In the genomic region with DNA sequence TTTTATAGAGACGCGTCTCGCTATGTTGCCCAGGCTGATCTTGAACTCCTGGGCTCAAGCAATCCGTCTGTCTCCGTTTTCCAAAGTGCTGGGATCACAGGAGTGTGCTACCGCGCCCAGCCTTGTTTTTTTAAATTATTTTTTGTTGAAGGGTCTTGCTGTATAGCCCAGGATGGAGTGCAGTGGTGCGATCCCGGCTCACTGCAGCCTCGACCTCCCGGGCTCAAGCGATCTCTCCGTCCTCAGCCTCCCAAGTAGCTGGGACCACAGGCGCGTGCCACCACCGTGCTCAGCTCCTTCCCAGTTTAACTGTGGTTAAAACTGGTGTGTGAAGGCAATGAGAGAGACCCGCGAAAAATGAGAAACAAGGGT, we compare ENCODE assay signal across 8 cellular contexts. TPM values are rescaled to one million over a fixed set of nuclear protein-coding genes. Genes with fewer than 3 reads are reported as not detected.
DNase-seq lines count a peak whose midpoint lies in the region; ATAC-seq and TF ChIP-seq lines count a peak whose summit lies in the region.

No MANE protein-coding gene starts in this region.

- POLR2A ChIA-PET in activated CD8-positive, alpha-beta T cell treated with anti-CD3 and anti-CD28 coated beads, Interleukin-2, amount 10 ng/mL, durations not matched to agents 7 days and 5 days (lab: Charles Lee): interaction anchor here (0.8 to 3.0 kb wide), 9 partner anchors 10 to 58 kb away, joined by 3 to 32 read pairs (median 5); a partner anchor contains a TSS

- H3K27ac Mint-ChIP-seq in activated CD8-positive, alpha-beta T cell treated with anti-CD3 and anti-CD28 coated beads, Interleukin-2, amount 10 ng/mL, durations not matched to agents 7 days and 5 days: peak overlapping the region; percentile 97
- peak overlapping the region; percentile 100 for H3K27ac Mint-ChIP-seq in stimulated activated memory B cell treated with anti-CD40 and anti-IgM and Interleukin-4, amounts not matched to agents 10 μg/mL and 1 μg/mL and 100 μg/mL, for 72 hours

- peaks cover 39% of the 10 kb centered on the region for H3K4me1 Mint-ChIP-seq in activated CD8-positive, alpha-beta T cell treated with anti-CD3 and anti-CD28 coated beads, Interleukin-2, amount 10 ng/mL, durations not matched to agents 7 days and 5 days (ENCODE audit: low read depth)
- peaks cover 40% of the 10 kb centered on the region for H3K4me1 Mint-ChIP-seq in stimulated activated memory B cell treated with anti-CD40 and anti-IgM and Interleukin-4, amounts not matched to agents 10 μg/mL and 1 μg/mL and 100 μg/mL, for 72 hours

- CTCF ChIA-PET in activated CD8-positive, alpha-beta T cell treated with anti-CD3 and anti-CD28 coated beads, Interleukin-2, amount 10 ng/mL, durations not matched to agents 7 days and 5 days (lab: Charles Lee): interaction anchor here (0.7 to 1.5 kb wide), 5 partner anchors 10 to 68 kb away, joined by 3 to 7 read pairs (median 4); a partner anchor contains a TSS

- DNase-seq in HFF-Myc (ENCODE audit: extremely low read depth, low read depth) (no peak), left ventricle myocardium superior (no peak), NCI-H2227 treated with DMSO at 0.1 percent for 48 hours (lab: John Stamatoyannopoulos, UW) (no peak), NCI-H345 (lab: John Stamatoyannopoulos, UW) (no peak)
- DNase-seq in activated CD8-positive, alpha-beta T cell treated with anti-CD3 and anti-CD28 coated beads, Interleukin-2, amount 10 ng/mL, durations not matched to agents 7 days and 5 days: no peak

- no peaks in the 10 kb centered on the region for H3K27me3 Mint-ChIP-seq in activated CD8-positive, alpha-beta T cell treated with anti-CD3 and anti-CD28 coated beads, Interleukin-2, amount 10 ng/mL, durations not matched to agents 7 days and 5 days (ENCODE audit: low read depth)
- H3K27me3 Mint-ChIP-seq in stimulated activated memory B cell treated with anti-CD40 and anti-IgM and Interleukin-4, amounts not matched to agents 10 μg/mL and 1 μg/mL and 100 μg/mL, for 72 hours: no peaks in the 10 kb centered on the region

- no peaks in the 10 kb centered on the region for H3K36me3 Mint-ChIP-seq in activated CD8-positive, alpha-beta T cell treated with anti-CD3 and anti-CD28 coated beads, Interleukin-2, amount 10 ng/mL, durations not matched to agents 7 days and 5 days (ENCODE audit: low read depth)
- H3K36me3 Mint-ChIP-seq in stimulated activated memory B cell treated with anti-CD40 and anti-IgM and Interleukin-4, amounts not matched to agents 10 μg/mL and 1 μg/mL and 100 μg/mL, for 72 hours: no peaks in the 10 kb centered on the region

- intact Hi-C loops in left ventricle myocardium superior (cut with micrococcal nuclease): no loop called here

- TF ChIP-seq CTCF in HFF-Myc (IDR thresholded peaks at IDR 0.05; ENCODE audit: low read depth, low read length, missing control alignments): no peak

- H3K9me3 Mint-ChIP-seq in activated CD8-positive, alpha-beta T cell treated with anti-CD3 and anti-CD28 coated beads, Interleukin-2, amount 10 ng/mL, durations not matched to agents 7 days and 5 days (ENCODE audit: insufficient read depth): peaks cover 5% of the 10 kb centered on the region
- no peaks in the 10 kb centered on the region for H3K9me3 Mint-ChIP-seq in stimulated activated memory B cell treated with anti-CD40 and anti-IgM and Interleukin-4, amounts not matched to agents 10 μg/mL and 1 μg/mL and 100 μg/mL, for 72 hours

- no peak for ATAC-seq in activated CD8-positive, alpha-beta T cell treated with anti-CD3 and anti-CD28 coated beads, Interleukin-2, amount 10 ng/mL, durations not matched to agents 7 days and 5 days
- ATAC-seq in left ventricle myocardium superior (peak; percentile 4), HG03175 (IDR thresholded peaks at IDR 0.05; ENCODE audit: unreplicated experiment) (no peak), GM18498 (IDR thresholded peaks at IDR 0.05; ENCODE audit: unreplicated experiment) (no peak)
- no peak for ATAC-seq in stimulated activated memory B cell treated with anti-CD40 and anti-IgM and Interleukin-4, amounts not matched to agents 10 μg/mL and 1 μg/mL and 100 μg/mL, for 72 hours

- peak overlapping the region; percentile 76 for H3K4me3 Mint-ChIP-seq in activated CD8-positive, alpha-beta T cell treated with anti-CD3 and anti-CD28 coated beads, Interleukin-2, amount 10 ng/mL, durations not matched to agents 7 days and 5 days
- H3K4me3 Mint-ChIP-seq in stimulated activated memory B cell treated with anti-CD40 and anti-IgM and Interleukin-4, amounts not matched to agents 10 μg/mL and 1 μg/mL and 100 μg/mL, for 72 hours: peak overlapping the region; percentile 98

- H3K4me3 ChIP-seq in HFF-Myc (replicated peaks; ENCODE audit: low read depth, low read length): peak overlapping the region; percentile 45; the same call in 1 of the 2 replicates

RNA-seq across cellular contexts. Expression of a gene that starts 11.0 kb away (rescaled TPM):
- total RNA-seq in activated CD8-positive, alpha-beta T cell treated with anti-CD3 and anti-CD28 coated beads, Interleukin-2, amount 10 ng/mL, durations not matched to agents 7 days and 5 days: 100 to 1,000 TPM; 512 to 515 TPM
- 77.3 TPM for total RNA-seq in left ventricle myocardium superior

RNA-seq across cellular contexts. Expression of a gene that starts 16.9 kb away (rescaled TPM):
- 1 to 10 TPM; 4.8 to 5.2 TPM for total RNA-seq in activated CD8-positive, alpha-beta T cell treated with anti-CD3 and anti-CD28 coated beads, Interleukin-2, amount 10 ng/mL, durations not matched to agents 7 days and 5 days
- total RNA-seq in left ventricle myocardium superior: 1.9 TPM

RNA-seq across cellular contexts. Expression of a gene that starts 48.5 kb away (rescaled TPM):
- total RNA-seq in activated CD8-positive, alpha-beta T cell treated with anti-CD3 and anti-CD28 coated beads, Interleukin-2, amount 10 ng/mL, durations not matched to agents 7 days and 5 days: not detected
- total RNA-seq in left ventricle myocardium superior: not detected
